In genomic region chr17:45775576-45776011, GRCh38 we compare ENCODE assay signal across 14 cellular contexts. TPM values are rescaled to one million over a fixed set of nuclear protein-coding genes. Genes with fewer than 3 reads are reported as not detected.
DNase-seq lines count a peak whose midpoint lies in the region; ATAC-seq and TF ChIP-seq lines count a peak whose summit lies in the region.
"Had no signal": no experiment of that assay in that cellular context is flagged by ENCODE, and none has a peak within 500 bp of the region (broad histone marks: within the 10 kb centered on the region; RNA-seq: fewer than 3 reads in every experiment).

No MANE protein-coding gene starts in this region.

- no peaks in the 10 kb centered on the region for H3K36me3 ChIP-seq in left ventricle myocardium inferior
- H3K36me3 ChIP-seq in thyroid gland, result no peaks in the 10 kb centered on the region
- no peaks in the 10 kb centered on the region for H3K36me3 ChIP-seq in Karpas-422 (ENCODE audit: insufficient read depth, low read length)
- H3K36me3 ChIP-seq in naive thymus-derived CD4-positive, alpha-beta T cell (ENCODE audit: control insufficient read depth in 2 of 3, insufficient read depth in 3 of 3, low read length in 3 of 3), result no peaks in the 10 kb centered on the region
- H3K36me3 ChIP-seq: uterus had no signal

- intact Hi-C loops in left ventricle myocardium inferior (cut with micrococcal nuclease), result no loop called here
- intact Hi-C loops in thyroid gland (cut with DNase I), result no loop called here
- intact Hi-C loops in naive thymus-derived CD4-positive, alpha-beta T cell (cut with micrococcal nuclease), result no loop called here

- H3K9me2 ChIP-seq in Karpas-422 (replicated peaks; ENCODE audit: insufficient read depth, low read length), result no peaks in the 10 kb centered on the region

- no peak for ATAC-seq in naive thymus-derived CD4-positive, alpha-beta T cell

- H3K4me1 ChIP-seq in left ventricle myocardium inferior, result peaks cover 6% of the 10 kb centered on the region
- H3K4me1 ChIP-seq in thyroid gland, result peaks cover 4 to 12% of the 10 kb centered on the region in 2 donors
- H3K4me1 ChIP-seq in Karpas-422 (ENCODE audit: low read length), result no peaks in the 10 kb centered on the region
- no peaks in the 10 kb centered on the region for H3K4me1 ChIP-seq in naive thymus-derived CD4-positive, alpha-beta T cell (ENCODE audit: control insufficient read depth in 2 of 2, insufficient read depth in 2 of 2, low read length in 2 of 2)
- H3K4me1 ChIP-seq: uterus had no signal

- peaks cover 0 to 4% (median 0%) of the 10 kb centered on the region in 11 donors for H3K9me3 Mint-ChIP-seq in naive thymus-derived CD4-positive, alpha-beta T cell
- H3K9me3 Mint-ChIP-seq: activated B cell treated with CpG ODN at 0.5 μM for 24 hours; activated T-helper 2 cell treated with anti-CD3 and anti-CD28 coated beads, Interferon-gamma antibody, Interleukin-2, Interleukin-4, amounts not matched to agents 10 μg/mL and 5 μg/mL and 100 μg/mL, durations not matched to agents 14 hours and 24 hours and 36 hours had no signal

- peaks cover 89% of the 10 kb centered on the region for H3K27me3 ChIP-seq in left ventricle myocardium inferior (ENCODE audit: low read depth)
- no peaks in the 10 kb centered on the region for H3K27me3 ChIP-seq in thyroid gland
- H3K27me3 ChIP-seq in Karpas-422 (ENCODE audit: low read length), result no peaks in the 10 kb centered on the region
- peaks cover 0 to 6% of the 10 kb centered on the region in 2 donors for H3K27me3 ChIP-seq in naive thymus-derived CD4-positive, alpha-beta T cell (ENCODE audit: control insufficient read depth in 2 of 2, insufficient read depth in 2 of 2, low read length in 2 of 2)
- H3K27me3 ChIP-seq: uterus had no signal

- H3K4me3 Mint-ChIP-seq in naive thymus-derived CD4-positive, alpha-beta T cell, result no peak overlapping the region
- H3K4me3 Mint-ChIP-seq: activated B cell treated with CpG ODN at 0.5 μM for 24 hours, H9, memory B cell had no signal

- H3K27ac ChIP-seq in left ventricle myocardium inferior (replicated peaks) (no peak overlapping the region), thyroid gland (peak overlapping the region in 1 of 3 donors; percentile 5), Karpas-422 (ENCODE audit: low read length) (no peak overlapping the region)
- no peak overlapping the region for H3K27ac ChIP-seq in naive thymus-derived CD4-positive, alpha-beta T cell (ENCODE audit: low read depth, low read length)
- H3K27ac ChIP-seq: uterus had no signal

- H3K4me3 ChIP-seq in left ventricle myocardium inferior, result no peak overlapping the region
- no peak overlapping the region for H3K4me3 ChIP-seq in thyroid gland (replicated peaks in 1 of 3)
- H3K4me3 ChIP-seq in Karpas-422 (ENCODE audit: low read length), result no peak overlapping the region
- H3K4me3 ChIP-seq in naive thymus-derived CD4-positive, alpha-beta T cell (ENCODE audit: low read length), result no peak overlapping the region
- H3K4me3 ChIP-seq: uterus had no signal

- no peak overlapping the region for H3K4me2 ChIP-seq in Karpas-422 (ENCODE audit: low read depth, low read length, poor library complexity, severe bottlenecking)

- peaks cover 0 to 5% (median 0%) of the 10 kb centered on the region in 7 donors for H3K4me1 Mint-ChIP-seq in naive thymus-derived CD4-positive, alpha-beta T cell
- H3K4me1 Mint-ChIP-seq: activated B cell treated with CpG ODN at 0.5 μM for 24 hours, memory B cell had no signal

- H2AFZ ChIP-seq in Karpas-422 (ENCODE audit: low read length), result no peak overlapping the region

- H3K9me3 ChIP-seq in left ventricle myocardium inferior (replicated peaks) (no peaks in the 10 kb centered on the region), thyroid gland (no peaks in the 10 kb centered on the region), Karpas-422 (ENCODE audit: low read length) (no peaks in the 10 kb centered on the region)
- no peaks in the 10 kb centered on the region for H3K9me3 ChIP-seq in naive thymus-derived CD4-positive, alpha-beta T cell (ENCODE audit: control insufficient read depth in 2 of 3, low read length in 3 of 3)
- H3K9me3 ChIP-seq: uterus had no signal

- H3K27me3 Mint-ChIP-seq in naive thymus-derived CD4-positive, alpha-beta T cell, result peaks cover 38 to 56% (median 41%) of the 10 kb centered on the region in 5 donors

- POLR2A ChIA-PET in naive thymus-derived CD4-positive, alpha-beta T cell (lab: Charles Lee), result no interaction called here

- H4K20me1 ChIP-seq in Karpas-422 (ENCODE audit: insufficient read depth, low read depth, low read length), result no peaks in the 10 kb centered on the region

- DNase-seq in NCI-H1694 treated with DMSO at 0.1 percent for 48 hours (lab: John Stamatoyannopoulos, UW) (peak; percentile 45), NCI-H1694 (lab: John Stamatoyannopoulos, UW) (no peak), NCI-H524 (lab: John Stamatoyannopoulos, UW) (peak; percentile 91 to 94), left ventricle myocardium inferior (peak; percentile 56), thyroid gland (peak; percentile 96 to 97), Karpas-422 (no peak)
- DNase-seq in activated CD4-positive, alpha-beta T cell treated with anti-CD3 and anti-CD28 coated beads, Interleukin-2, amount 50 U/mL, for 48 hours, result no peak
- DNase-seq in naive thymus-derived CD4-positive, alpha-beta T cell, result no peak
- DNase-seq: activated B cell treated with CpG ODN at 0.5 μM for 24 hours, GF-D8, H9 had no signal

- no peaks in the 10 kb centered on the region for H3K79me2 ChIP-seq in Karpas-422 (ENCODE audit: low read length)

- H3K9ac ChIP-seq in Karpas-422 (ENCODE audit: low read length), result no peak overlapping the region

- no peak for TF ChIP-seq POLR2A in thyroid gland (IDR thresholded peaks at IDR 0.05)

- TF ChIP-seq CTCF in left ventricle myocardium inferior (IDR thresholded peaks at IDR 0.05; ENCODE audit: borderline replicate concordance) (no peak), thyroid gland (IDR thresholded peaks at IDR 0.05) (no peak)

- H3K27ac Mint-ChIP-seq in naive thymus-derived CD4-positive, alpha-beta T cell, result no peak overlapping the region
- H3K27ac Mint-ChIP-seq: activated B cell treated with CpG ODN at 0.5 μM for 24 hours; activated T-helper 2 cell treated with anti-CD3 and anti-CD28 coated beads, Interferon-gamma antibody, Interleukin-2, Interleukin-4, amounts not matched to agents 10 μg/mL and 5 μg/mL and 100 μg/mL, durations not matched to agents 14 hours and 24 hours and 36 hours; H9; memory B cell had no signal

- CTCF ChIA-PET in naive thymus-derived CD4-positive, alpha-beta T cell (lab: Charles Lee), result interaction anchor here (0.5 kb wide), 1 partner anchor 1737 kb away, joined by 3 read pairs; no protein-coding TSS in a partner anchor

- WGBS in thyroid gland, 2 donors, result 40 to 66% methylated on average over 1 to 4 of the region's 4 CpGs

- peaks cover 0 to 4% (median 0%) of the 10 kb centered on the region in 5 donors for H3K36me3 Mint-ChIP-seq in naive thymus-derived CD4-positive, alpha-beta T cell
- H3K36me3 Mint-ChIP-seq: memory B cell had no signal

RNA-seq across cellular contexts. Expression of gene CRHR1, which starts 8.5 kb away (rescaled TPM):
- not detected for total RNA-seq in left ventricle myocardium inferior
- total RNA-seq in thyroid gland, result not detected
- not detected in 2 replicates for total RNA-seq in Karpas-422 (2014; rRNA removed; shearing (Covaris generic); ENCODE audit: low replicate concordance)
- not detected for total RNA-seq in naive thymus-derived CD4-positive, alpha-beta T cell
- not detected for polyA plus RNA-seq in naive thymus-derived CD4-positive, alpha-beta T cell
- total RNA-seq: activated B cell treated with CpG ODN at 0.5 μM for 24 hours; activated T-helper 2 cell treated with anti-CD3 and anti-CD28 coated beads, Interferon-gamma antibody, Interleukin-2, Interleukin-4, amounts not matched to agents 10 μg/mL and 5 μg/mL and 100 μg/mL, durations not matched to agents 14 hours and 24 hours and 36 hours had no signal

Comparison
In these comparisons a context has a peak if more than half of its experiments do, and no peak if none do; other contexts are left out.
1. DNase-seq: peak in NCI-H1694 treated with DMSO at 0.1 percent for 48 hours (single experiment), NCI-H524 (2 of 2), left ventricle myocardium inferior (single experiment) and thyroid gland (2 of 2); none in NCI-H1694 (single experiment), Karpas-422 (single experiment), activated CD4-positive, alpha-beta T cell treated with anti-CD3 and anti-CD28 coated beads, Interleukin-2, amount 50 U/mL, for 48 hours (0 of 2) and naive thymus-derived CD4-positive, alpha-beta T cell (0 of 9).